In genomic region chr2:144511222-144511855, GRCh38 we compare ENCODE assay signal across 8 cellular contexts. TPM values are rescaled to one million over a fixed set of nuclear protein-coding genes. Genes with fewer than 3 reads are reported as not detected.
DNase-seq lines count a peak whose midpoint lies in the region; ATAC-seq and TF ChIP-seq lines count a peak whose summit lies in the region.

No MANE protein-coding gene starts in this region.

- no peak overlapping the region for H3K18ac ChIP-seq in trophoblast cell (ENCODE audit: low read length)

- H3K79me1 ChIP-seq in trophoblast cell (ENCODE audit: low read length): peaks cover 11% of the 10 kb centered on the region

- DNase-seq in activated naive CD8-positive, alpha-beta T cell treated with anti-CD3 and anti-CD28 coated beads for 36 hours: no peak
- no peak for DNase-seq in caudate nucleus (lab: John Stamatoyannopoulos, UW)
- no peak for DNase-seq in thyroid gland
- no peak for DNase-seq in trophoblast cell
- DNase-seq in HuH-7 (ENCODE audit: low spot score): no peak

- H4K91ac ChIP-seq in trophoblast cell (ENCODE audit: low read depth, low read length): no peak overlapping the region

- intact Hi-C loops in thyroid gland (cut with DNase I): loop anchor here (10.0 kb wide), 1 partner anchor 177 kb away; a partner anchor contains a TSS

- no peak overlapping the region for H3K23ac ChIP-seq in trophoblast cell (ENCODE audit: low read length)

- H3K27me3 ChIP-seq in thyroid gland (peaks cover 7% of the 10 kb centered on the region), trophoblast cell (ENCODE audit: insufficient read depth, low read length) (peaks cover 20% of the 10 kb centered on the region)

- no CpG with 5 or more reads among the region's 3 CpGs for WGBS in mesodermal cell (ENCODE audit: insufficient coverage in 2 of 2), 2 experiments
- 72 to 78% methylated on average over 3 of the region's 3 CpGs for WGBS in thyroid gland, 2 donors
- WGBS in trophoblast cell (ENCODE audit: extremely low coverage, insufficient coverage, insufficient read length): no CpG with 5 or more reads among the region's 3 CpGs

- H2BK5ac ChIP-seq in trophoblast cell (ENCODE audit: low read depth, low read length, poor library complexity): no peak overlapping the region

- no peak overlapping the region for H3K4me2 ChIP-seq in trophoblast cell (ENCODE audit: low read length)

- H3K4me1 ChIP-seq in mesodermal cell (ENCODE audit: control insufficient read depth, insufficient read depth, low read length, poor library complexity, severe bottlenecking): peaks cover 75% of the 10 kb centered on the region
- H3K4me1 ChIP-seq in thyroid gland: peaks cover 0 to 8% of the 10 kb centered on the region in 2 donors
- peaks cover 10 to 20% of the 10 kb centered on the region in 2 experiments for H3K4me1 ChIP-seq in trophoblast cell (ENCODE audit: control insufficient read depth in 1 of 2, insufficient read depth in 2 of 2, low read length in 2 of 2)

- H3K27ac ChIP-seq in caudate nucleus (ENCODE audit: low read depth, low read length) (peak overlapping the region; percentile 98), mesodermal cell (ENCODE audit: low read depth, low read length, severe bottlenecking) (peak overlapping the region; percentile 91), thyroid gland (peak overlapping the region; percentile 56 to 94 (median 89)), trophoblast cell (ENCODE audit: low read depth, low read length) (no peak overlapping the region)

- no peak overlapping the region for H2BK12ac ChIP-seq in trophoblast cell (ENCODE audit: low read length)

- H4K12ac ChIP-seq in trophoblast cell (ENCODE audit: low read depth, low read length): no peak overlapping the region

- TF ChIP-seq CTCF in thyroid gland (IDR thresholded peaks at IDR 0.05): no peak

- H3K4me3 ChIP-seq in mesodermal cell (ENCODE audit: extremely low read depth, insufficient read depth, low read length, poor library complexity, severe bottlenecking): peak overlapping the region; percentile 6
- no peak overlapping the region for H3K4me3 ChIP-seq in thyroid gland (replicated peaks in 1 of 3)
- H3K4me3 ChIP-seq in trophoblast cell (ENCODE audit: low read depth, low read length): no peak overlapping the region

- no peak overlapping the region for H2AFZ ChIP-seq in trophoblast cell (ENCODE audit: insufficient read depth, low read length, poor library complexity)

- H3K27ac Mint-ChIP-seq in activated naive CD8-positive, alpha-beta T cell: no peak overlapping the region
- H3K27ac Mint-ChIP-seq in activated naive CD8-positive, alpha-beta T cell treated with anti-CD3 and anti-CD28 coated beads for 36 hours: no peak overlapping the region

- H3K27me3 Mint-ChIP-seq in activated naive CD8-positive, alpha-beta T cell: peaks cover 22% of the 10 kb centered on the region
- H3K27me3 Mint-ChIP-seq in activated naive CD8-positive, alpha-beta T cell treated with anti-CD3 and anti-CD28 coated beads for 36 hours: peaks cover 72% of the 10 kb centered on the region

- H3K79me2 ChIP-seq in trophoblast cell (ENCODE audit: control insufficient read depth, insufficient read depth, low read length, poor library complexity): peaks cover 2% of the 10 kb centered on the region

- no peaks in the 10 kb centered on the region for H3K9me3 ChIP-seq in mesodermal cell (ENCODE audit: control insufficient read depth, low read length)
- no peaks in the 10 kb centered on the region for H3K9me3 ChIP-seq in thyroid gland
- no peaks in the 10 kb centered on the region for H3K9me3 ChIP-seq in trophoblast cell (ENCODE audit: insufficient read depth, low read depth, low read length)

- peak overlapping the region; percentile 51 for H3K4me3 Mint-ChIP-seq in activated naive CD8-positive, alpha-beta T cell
- H3K4me3 Mint-ChIP-seq in activated naive CD8-positive, alpha-beta T cell treated with anti-CD3 and anti-CD28 coated beads for 36 hours: no peak overlapping the region

- no peak overlapping the region for H4K8ac ChIP-seq in trophoblast cell (ENCODE audit: low read depth, low read length)

- H3K36me3 ChIP-seq in mesodermal cell (ENCODE audit: control insufficient read depth, insufficient read depth, low read length) (peaks cover 50% of the 10 kb centered on the region), thyroid gland (no peaks in the 10 kb centered on the region), trophoblast cell (ENCODE audit: control insufficient read depth in 1 of 2, insufficient read depth in 2 of 2, low read length in 2 of 2) (no peaks in the 10 kb centered on the region)

- H3K14ac ChIP-seq in trophoblast cell (ENCODE audit: low read length): no peak overlapping the region

- H2BK120ac ChIP-seq in trophoblast cell (ENCODE audit: insufficient read depth, low read length, poor library complexity): no peak overlapping the region

- TF ChIP-seq POLR2A in thyroid gland (IDR thresholded peaks at IDR 0.05): no peak

- ATAC-seq in HG03378 (IDR thresholded peaks at IDR 0.05; ENCODE audit: unreplicated experiment): no peak

- peaks cover 3% of the 10 kb centered on the region for H3K36me3 Mint-ChIP-seq in activated naive CD8-positive, alpha-beta T cell
- H3K36me3 Mint-ChIP-seq in activated naive CD8-positive, alpha-beta T cell treated with anti-CD3 and anti-CD28 coated beads for 36 hours: no peaks in the 10 kb centered on the region

- H3K4ac ChIP-seq in trophoblast cell (ENCODE audit: low read depth, low read length): no peak overlapping the region

- no peaks in the 10 kb centered on the region for H3K9me3 Mint-ChIP-seq in activated naive CD8-positive, alpha-beta T cell (ENCODE audit: low read depth)
- H3K9me3 Mint-ChIP-seq in activated naive CD8-positive, alpha-beta T cell treated with anti-CD3 and anti-CD28 coated beads for 36 hours: no peaks in the 10 kb centered on the region

- no peak overlapping the region for H2AK5ac ChIP-seq in trophoblast cell (ENCODE audit: low read length)

- H3K4me1 Mint-ChIP-seq in activated naive CD8-positive, alpha-beta T cell (ENCODE audit: low read depth): peaks cover 17% of the 10 kb centered on the region
- peaks cover 28% of the 10 kb centered on the region for H3K4me1 Mint-ChIP-seq in activated naive CD8-positive, alpha-beta T cell treated with anti-CD3 and anti-CD28 coated beads for 36 hours

- no peak overlapping the region for H3K9ac ChIP-seq in trophoblast cell (ENCODE audit: low read length)

RNA-seq across cellular contexts. Expression of gene ZEB2, which starts 8.6 kb away (rescaled TPM):
- 10 to 100 TPM in 1 of 2 experiments, 1 to 10 TPM in 1; 9.0 to 10.5 TPM for total RNA-seq in activated naive CD8-positive, alpha-beta T cell treated with anti-CD3 and anti-CD28 coated beads for 36 hours
- polyA plus RNA-seq in mesodermal cell (2013, experiment 1 of 2): 70.9 TPM
- 70.0 TPM for polyA plus RNA-seq in mesodermal cell (2013, experiment 2 of 2)
- 10 to 100 TPM; 21.7 to 52.1 (median 37.9) TPM for total RNA-seq in thyroid gland
- 4.0 and 4.4 TPM in 2 replicates for polyA plus RNA-seq in trophoblast cell (2013)
